32 cellular contexts compared by ENCODE assay signal in the genomic region with DNA sequence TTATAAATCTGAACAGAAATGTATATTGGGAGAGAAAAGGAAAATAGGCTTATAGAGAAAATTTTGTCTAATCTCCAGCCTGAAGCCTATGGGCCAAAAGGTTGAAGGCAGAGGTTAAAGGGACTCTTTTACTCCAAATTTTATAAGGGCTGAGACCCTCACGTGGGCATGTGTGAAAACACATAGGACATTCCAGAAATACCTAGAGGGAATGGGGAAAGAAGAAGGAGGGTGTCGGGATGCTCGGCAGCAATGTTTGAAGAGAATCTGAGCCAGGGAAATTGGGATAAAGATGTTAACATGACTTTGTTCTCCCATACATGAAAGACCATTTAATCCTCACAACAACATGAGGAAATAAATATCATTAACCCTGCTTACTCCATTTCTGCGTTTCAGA.
"Had no signal": no experiment of that assay in that cellular context is flagged by ENCODE, and none has a peak within 500 bp of the region (broad histone marks: within the 10 kb centered on the region; RNA-seq: fewer than 3 reads in every experiment).

No MANE protein-coding gene starts in this region.

- H3K9me3 ChIP-seq: ascending aorta, breast epithelium, colonic mucosa, esophagus muscularis mucosa, gastroesophageal sphincter, heart right ventricle had no signal

- H3K4me3 Mint-ChIP-seq: activated CD4-positive, alpha-beta memory T cell treated with anti-CD3 and anti-CD28 coated beads, Interleukin-2, amount 10 ng/mL, durations not matched to agents 7 days and 5 days; activated CD4-positive, alpha-beta T cell treated with anti-CD3 and anti-CD28 coated beads, Interleukin-2, amount 10 ng/mL, durations not matched to agents 7 days and 5 days; activated naive CD4-positive, alpha-beta T cell treated with anti-CD3 and anti-CD28 coated beads, Interleukin-2, amount 10 ng/mL, durations not matched to agents 7 days and 5 days; activated naive CD8-positive, alpha-beta T cell treated with anti-CD3 and anti-CD28 coated beads, Interleukin-2, amount 10 ng/mL, durations not matched to agents 7 days and 5 days; activated T-cell treated with anti-CD3 and anti-CD28 coated beads, Interleukin-2, amount 50 U/mL, for 24 hours; activated T-cell treated with anti-CD3 and anti-CD28 coated beads, Interleukin-2, amount 50 U/mL, for 72 hours; brain; endodermal cell; T-helper 17 cell; T-helper 2 cell treated with Interferon-gamma antibody and Interleukin-4, amounts not matched to agents 5 μg/mL and 100 μg/mL, for 36 hours had no signal

- H3K27me3 Mint-ChIP-seq: activated CD4-positive, alpha-beta memory T cell treated with anti-CD3 and anti-CD28 coated beads, Interleukin-2, amount 10 ng/mL, durations not matched to agents 7 days and 5 days; activated CD4-positive, alpha-beta T cell treated with anti-CD3 and anti-CD28 coated beads, Interleukin-2, amount 10 ng/mL, durations not matched to agents 7 days and 5 days; activated naive CD4-positive, alpha-beta T cell treated with anti-CD3 and anti-CD28 coated beads, Interleukin-2, amount 10 ng/mL, durations not matched to agents 7 days and 5 days; activated naive CD8-positive, alpha-beta T cell treated with anti-CD3 and anti-CD28 coated beads, Interleukin-2, amount 10 ng/mL, durations not matched to agents 7 days and 5 days; activated T-cell treated with anti-CD3 and anti-CD28 coated beads, Interleukin-2, amount 50 U/mL, for 24 hours; T-helper 17 cell had no signal

- H3K9me3 Mint-ChIP-seq: activated CD4-positive, alpha-beta memory T cell treated with anti-CD3 and anti-CD28 coated beads, Interleukin-2, amount 10 ng/mL, durations not matched to agents 7 days and 5 days; activated CD4-positive, alpha-beta T cell treated with anti-CD3 and anti-CD28 coated beads, Interleukin-2, amount 10 ng/mL, durations not matched to agents 7 days and 5 days; activated naive CD4-positive, alpha-beta T cell treated with anti-CD3 and anti-CD28 coated beads, Interleukin-2, amount 10 ng/mL, durations not matched to agents 7 days and 5 days; activated naive CD4-positive, alpha-beta T cell treated with anti-CD3 and anti-CD28 coated beads, Interleukin-2, amount 50 U/mL, for 72 hours; activated T-cell treated with anti-CD3 and anti-CD28 coated beads, Interleukin-2, amount 50 U/mL, for 24 hours; activated T-cell treated with anti-CD3 and anti-CD28 coated beads, Interleukin-2, amount 50 U/mL, for 72 hours; brain; endodermal cell; T-helper 2 cell treated with Interferon-gamma antibody and Interleukin-4, amounts not matched to agents 5 μg/mL and 100 μg/mL, for 36 hours had no signal

- H3K36me3 Mint-ChIP-seq: activated naive CD4-positive, alpha-beta T cell treated with anti-CD3 and anti-CD28 coated beads, Interleukin-2, amount 10 ng/mL, durations not matched to agents 7 days and 5 days; activated naive CD8-positive, alpha-beta T cell treated with anti-CD3 and anti-CD28 coated beads, Interleukin-2, amount 10 ng/mL, durations not matched to agents 7 days and 5 days; brain had no signal

- H3K4me3 ChIP-seq: ascending aorta, breast epithelium, cardiac muscle cell, colonic mucosa, esophagus muscularis mucosa, gastroesophageal sphincter, heart right ventricle had no signal

- H3K36me3 ChIP-seq: ascending aorta, breast epithelium, cardiac muscle cell, colonic mucosa, esophagus muscularis mucosa, gastroesophageal sphincter had no signal

- H3K27ac Mint-ChIP-seq: activated CD4-positive, alpha-beta memory T cell treated with anti-CD3 and anti-CD28 coated beads, Interleukin-2, amount 10 ng/mL, durations not matched to agents 7 days and 5 days; activated CD4-positive, alpha-beta T cell treated with anti-CD3 and anti-CD28 coated beads, Interleukin-2, amount 10 ng/mL, durations not matched to agents 7 days and 5 days; activated naive CD4-positive, alpha-beta T cell treated with anti-CD3 and anti-CD28 coated beads, Interleukin-2, amount 10 ng/mL, durations not matched to agents 7 days and 5 days; activated naive CD4-positive, alpha-beta T cell treated with anti-CD3 and anti-CD28 coated beads, Interleukin-2, amount 50 U/mL, for 72 hours; activated naive CD8-positive, alpha-beta T cell treated with anti-CD3 and anti-CD28 coated beads, Interleukin-2, amount 10 ng/mL, durations not matched to agents 7 days and 5 days; activated T-cell treated with anti-CD3 and anti-CD28 coated beads, Interleukin-2, amount 50 U/mL, for 24 hours; activated T-cell treated with anti-CD3 and anti-CD28 coated beads, Interleukin-2, amount 50 U/mL, for 72 hours; brain; endodermal cell; T-helper 17 cell; T-helper 2 cell treated with Interferon-gamma antibody and Interleukin-4, amounts not matched to agents 5 μg/mL and 100 μg/mL, for 36 hours had no signal

- H3K27me3 ChIP-seq: ascending aorta, breast epithelium, cardiac muscle cell, colonic mucosa, esophagus muscularis mucosa, gastroesophageal sphincter, heart right ventricle had no signal

- H3K27ac ChIP-seq: ascending aorta, breast epithelium, cardiac muscle cell, colonic mucosa, esophagus muscularis mucosa, gastroesophageal sphincter, heart right ventricle had no signal

- ATAC-seq: activated naive CD4-positive, alpha-beta T cell treated with anti-CD3 and anti-CD28 coated beads, Interleukin-2, amount 50 U/mL, for 72 hours; activated T-cell treated with anti-CD3 and anti-CD28 coated beads, Interleukin-2, amount 50 U/mL, for 72 hours; gastroesophageal sphincter; heart right ventricle; T-helper 17 cell had no signal

- DNase-seq: activated CD4-positive, alpha-beta memory T cell treated with anti-CD3 and anti-CD28 coated beads, Interleukin-2, amount 10 ng/mL, durations not matched to agents 7 days and 5 days; activated CD4-positive, alpha-beta T cell treated with anti-CD3 and anti-CD28 coated beads for 1 hour; activated CD4-positive, alpha-beta T cell treated with anti-CD3 and anti-CD28 coated beads for 4 hours; activated CD4-positive, alpha-beta T cell treated with anti-CD3 and anti-CD28 coated beads, Interleukin-2, amount 10 ng/mL, durations not matched to agents 7 days and 5 days; activated CD4-positive, alpha-beta T cell treated with anti-CD3 and anti-CD28 coated beads, Interleukin-2, amount 50 U/mL, for 4 hours; activated CD8-positive, alpha-beta memory T cell treated with anti-CD3 and anti-CD28 coated beads, Interleukin-2, amount 50 U/mL, for 48 hours; activated gamma-delta T cell; activated naive CD4-positive, alpha-beta T cell; activated naive CD4-positive, alpha-beta T cell treated with anti-CD3 and anti-CD28 coated beads, Interleukin-2, amount 10 ng/mL, durations not matched to agents 7 days and 5 days; activated naive CD8-positive, alpha-beta T cell treated with anti-CD3 and anti-CD28 coated beads, Interleukin-2, amount 10 ng/mL, durations not matched to agents 7 days and 5 days; activated T-cell treated with anti-CD3 and anti-CD28 coated beads for 4 hours; activated T-cell treated with anti-CD3 and anti-CD28 coated beads, Interleukin-2, amount 50 U/mL, for 24 hours; activated T-cell treated with anti-CD3 and anti-CD28 coated beads, Interleukin-2, amount 50 U/mL, for 72 hours; central memory CD4-positive, alpha-beta T cell; cerebellar nuclear complex; colonic mucosa; effector memory CD4-positive, alpha-beta T cell; endodermal cell; erythroblast; foreskin melanocyte; heart right ventricle; T-helper 1 cell; T-helper 17 cell; T1000 had no signal

- H3K4me1 Mint-ChIP-seq: activated CD4-positive, alpha-beta memory T cell treated with anti-CD3 and anti-CD28 coated beads, Interleukin-2, amount 10 ng/mL, durations not matched to agents 7 days and 5 days; activated CD4-positive, alpha-beta T cell treated with anti-CD3 and anti-CD28 coated beads, Interleukin-2, amount 10 ng/mL, durations not matched to agents 7 days and 5 days; activated naive CD4-positive, alpha-beta T cell treated with anti-CD3 and anti-CD28 coated beads, Interleukin-2, amount 10 ng/mL, durations not matched to agents 7 days and 5 days; activated naive CD8-positive, alpha-beta T cell treated with anti-CD3 and anti-CD28 coated beads, Interleukin-2, amount 10 ng/mL, durations not matched to agents 7 days and 5 days; T-helper 17 cell had no signal

- H3K4me1 ChIP-seq: ascending aorta, breast epithelium, colonic mucosa had no signal
